Comparison of ENCODE assay signal across 13 cellular contexts in genomic region chr3:50270422-50270831, GRCh38. TPM values are rescaled to one million over a fixed set of nuclear protein-coding genes. Genes with fewer than 3 reads are reported as not detected.
DNase-seq lines count a peak whose midpoint lies in the region; ATAC-seq, FAIRE-seq and TF ChIP-seq lines count a peak whose summit lies in the region.
"Had no signal": no experiment of that assay in that cellular context is flagged by ENCODE, and none has a peak within 500 bp of the region (broad histone marks: within the 10 kb centered on the region; RNA-seq: fewer than 3 reads in every experiment).

No MANE protein-coding gene starts in this region.

- no peak overlapping the region for H3K4me3 Mint-ChIP-seq in osteocyte (ENCODE audit: unreplicated experiment)
- H3K4me3 Mint-ChIP-seq: activated B cell treated with CpG ODN at 0.5 μM for 24 hours had no signal

- TF ChIP-seq POLR2A in A549 (IDR thresholded peaks at IDR 0.05; ENCODE audit: low read length): no peak

- FAIRE-seq in A549 (lab: Jason Lieb, UNC): no peak

- TF ChIP-seq EP300 in A549 (IDR thresholded peaks at IDR 0.05): no peak

- WGBS in A549 (ENCODE audit: missing lambda C conversion rate): 100% methylated on average over 1 of the region's 9 CpGs

- peak overlapping the region; percentile 69 for H3K27ac Mint-ChIP-seq in osteocyte (ENCODE audit: unreplicated experiment)
- H3K27ac Mint-ChIP-seq: activated B cell treated with CpG ODN at 0.5 μM for 24 hours had no signal

- no peak for TF ChIP-seq RAD21 in A549 (conservative IDR thresholded peaks at IDR 0.05 in 1 of 2, IDR thresholded peaks at IDR 0.05 in 1 of 2)

- CTCF ChIA-PET in A549 (lab: Yijun Ruan, JAX): interaction anchor here (1.2 to 8.0 kb wide), 6 partner anchors 9 to 150 kb away, joined by 3 to 67 read pairs (median 18); no protein-coding TSS in a partner anchor

- H3K9me3 ChIP-seq in A549: no peaks in the 10 kb centered on the region
- H3K9me3 ChIP-seq in NT2/D1 (ENCODE audit: insufficient read depth, low read length): no peaks in the 10 kb centered on the region

- no peak overlapping the region for H3K4me3 ChIP-seq in A549
- peak overlapping the region; percentile 48 for H3K4me3 ChIP-seq in NT2/D1 (ENCODE audit: insufficient read length, low read depth)

- H3K27me3 Mint-ChIP-seq in osteocyte (ENCODE audit: unreplicated experiment): peaks cover 10% of the 10 kb centered on the region

- H3K9me3 Mint-ChIP-seq in osteocyte (ENCODE audit: unreplicated experiment): no peaks in the 10 kb centered on the region
- H3K9me3 Mint-ChIP-seq: activated B cell treated with CpG ODN at 0.5 μM for 24 hours had no signal

- POLR2A ChIA-PET in A549 (lab: Yijun Ruan, JAX): interaction anchor here (0.6 to 2.5 kb wide), 2 partner anchors 9 to 11 kb away, joined by 6 to 10 read pairs; no protein-coding TSS in a partner anchor

- H3K27ac ChIP-seq in A549 (peak overlapping the region; percentile 79 to 94), epithelial cell of prostate (peak overlapping the region; percentile 74)

- no peaks in the 10 kb centered on the region for H3K27me3 ChIP-seq in NT2/D1 (ENCODE audit: insufficient read depth, insufficient read length)

- H3K4me1 ChIP-seq in A549 (peaks cover 65% of the 10 kb centered on the region), NT2/D1 (ENCODE audit: insufficient read depth, insufficient read length) (peaks cover 66% of the 10 kb centered on the region)

- peaks cover 60% of the 10 kb centered on the region for H3K4me1 Mint-ChIP-seq in osteocyte (ENCODE audit: unreplicated experiment)

- TF ChIP-seq CTCF in A549 (IDR thresholded peaks at IDR 0.05) (no peak), osteocyte (IDR thresholded peaks at IDR 0.05) (no peak)

- peak overlapping the region; percentile 87 for H3K9ac ChIP-seq in NT2/D1 (ENCODE audit: insufficient read length, low read depth)

- H3K36me3 ChIP-seq in NT2/D1 (ENCODE audit: insufficient read depth, insufficient read length, low read length): peaks cover 43% of the 10 kb centered on the region

- peak overlapping the region; percentile 98 for H3K4me2 ChIP-seq in A549

- H3K36me3 Mint-ChIP-seq in osteocyte (ENCODE audit: unreplicated experiment): no peaks in the 10 kb centered on the region

- DNase-seq in A549 (ENCODE audit: low read depth in 1 of 2, low spot score in 1 of 2) (no peak), NT2/D1 (ENCODE audit: low read depth, low spot score) (no peak), epithelial cell of prostate (ENCODE audit: low read depth, low spot score) (no peak), osteocyte (ENCODE audit: extremely low spot score, unreplicated experiment) (no peak), GF-D8 (lab: John Stamatoyannopoulos, UW) (no peak)
- no peak for DNase-seq in stimulated activated naive CD4-positive, alpha-beta T cell treated with Interleukin-2 at 50 U/mL for 16 hours (lab: John Stamatoyannopoulos, UW)
- DNase-seq: activated B cell treated with CpG ODN at 0.5 μM for 24 hours; DMS79; effector memory CD4-positive, alpha-beta T cell; NK-92 treated with Interleukin-12 subunit alpha and Interleukin-12 subunit beta, amount 100 ng/mL, for 24 hours had no signal

- ATAC-seq in A549 (no peak), GM19455 (IDR thresholded peaks at IDR 0.05; ENCODE audit: unreplicated experiment) (no peak), HG02938 (IDR thresholded peaks at IDR 0.05; ENCODE audit: unreplicated experiment) (no peak)

TF ChIP-seq in A549, 52 proteins besides CTCF, POLR2A, EP300 and RAD21:
- TF ChIP-seq ZSCAN20 (CRISPR knock-in tag; IDR thresholded peaks at IDR 0.05) (no peak), MYC (IDR thresholded peaks at IDR 0.05; ENCODE audit: borderline replicate concordance, low read length) (no peak), ZC3H11A (IDR thresholded peaks at IDR 0.05) (no peak), BHLHE40 (IDR thresholded peaks at IDR 0.05; ENCODE audit: low read depth, low read length) (no peak), FOSL2 (IDR thresholded peaks at IDR 0.05) (no peak), FOSL2 (CRISPR knock-in tag; IDR thresholded peaks at IDR 0.05) (no peak)
- TF ChIP-seq, protein P1, sequence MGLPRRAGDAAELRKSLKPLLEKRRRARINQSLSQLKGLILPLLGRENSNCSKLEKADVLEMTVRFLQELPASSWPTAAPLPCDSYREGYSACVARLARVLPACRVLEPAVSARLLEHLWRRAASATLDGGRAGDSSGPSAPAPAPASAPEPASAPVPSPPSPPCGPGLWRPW (IDR thresholded peaks at IDR 0.05): no peak

RNA-seq across cellular contexts. Expression of gene SEMA3B, which starts 1.5 kb away (rescaled TPM):
- polyA plus RNA-seq in A549 (2011; rRNA removed) (6.5 and 6.8 TPM in 2 replicates), A549 (2017; fragmentation: RNase III; extraction: RNeasy Plus Mini Kit Qiagen cat#74134 plus additional on column Dnase treatment) (6.5 to 8.4 TPM (median 7.4 TPM) in 3 replicates)
- polyA plus RNA-seq in A549 (2012; cell fraction: cytosol; rRNA removed): 7.5 and 9.0 TPM in 2 replicates
- 57.8 and 81.9 TPM in 2 replicates for polyA plus RNA-seq in A549 (2012; cell fraction: nucleus; rRNA removed)
- polyA minus RNA-seq in A549 (2011; rRNA and poly(A)+ RNA removed): 6.1 and 7.2 TPM in 2 replicates
- 5.5 and 8.1 TPM in 2 replicates for total RNA-seq in osteocyte
- total RNA-seq: activated B cell treated with CpG ODN at 0.5 μM for 24 hours had no signal

RNA-seq across cellular contexts. Expression of gene LSMEM2, which starts 8.5 kb away (rescaled TPM):
- polyA plus RNA-seq in A549 (2011; rRNA removed): not detected in 2 replicates
- polyA plus RNA-seq in A549 (2012; cell fraction: cytosol; rRNA removed): 0.03 TPM in 1 of 2 replicates, not detected in the other
- 0.06 and 0.16 TPM in 2 replicates for polyA plus RNA-seq in A549 (2012; cell fraction: nucleus; rRNA removed)
- 0.09 TPM in 1 of 3 replicates, not detected in the others for polyA plus RNA-seq in A549 (2017; fragmentation: RNase III; extraction: RNeasy Plus Mini Kit Qiagen cat#74134 plus additional on column Dnase treatment)
- polyA minus RNA-seq in A549 (2011; rRNA and poly(A)+ RNA removed): not detected in 2 replicates
- not detected in 2 replicates for total RNA-seq in osteocyte
- total RNA-seq: activated B cell treated with CpG ODN at 0.5 μM for 24 hours had no signal
- polyA plus RNA-seq: neural cell had no signal

RNA-seq across cellular contexts. Expression of gene IFRD2, which starts 21.8 kb away (rescaled TPM):
- polyA plus RNA-seq in A549 (2011; rRNA removed): 42.2 and 44.5 TPM in 2 replicates
- 126 and 154 TPM in 2 replicates for polyA plus RNA-seq in A549 (2012; cell fraction: cytosol; rRNA removed)
- polyA plus RNA-seq in A549 (2012; cell fraction: nucleus; rRNA removed): 245 and 302 TPM in 2 replicates
- 79.7 to 86.2 TPM (median 80.9 TPM) in 3 replicates for polyA plus RNA-seq in A549 (2017; fragmentation: RNase III; extraction: RNeasy Plus Mini Kit Qiagen cat#74134 plus additional on column Dnase treatment)
- 31.4 and 35.3 TPM in 2 replicates for polyA minus RNA-seq in A549 (2011; rRNA and poly(A)+ RNA removed)
- total RNA-seq in osteocyte: 43.3 and 54.2 TPM in 2 replicates

RNA-seq across cellular contexts. Expression of gene HYAL3, which starts 28.8 kb away (rescaled TPM):
- polyA plus RNA-seq in A549 (2011; rRNA removed) (3.0 and 5.2 TPM in 2 replicates), A549 (2017; fragmentation: RNase III; extraction: RNeasy Plus Mini Kit Qiagen cat#74134 plus additional on column Dnase treatment) (4.8 to 5.4 TPM (median 5.0 TPM) in 3 replicates)
- polyA plus RNA-seq in A549 (2012; cell fraction: cytosol; rRNA removed): 8.8 and 11.0 TPM in 2 replicates
- 12.8 and 13.3 TPM in 2 replicates for polyA plus RNA-seq in A549 (2012; cell fraction: nucleus; rRNA removed)
- 3.5 and 9.3 TPM in 2 replicates for polyA minus RNA-seq in A549 (2011; rRNA and poly(A)+ RNA removed)
- total RNA-seq in osteocyte: 2.3 and 3.0 TPM in 2 replicates

RNA-seq across cellular contexts. Expression of gene NAA80, which starts 28.8 kb away (rescaled TPM):
- 3.1 and 4.5 TPM in 2 replicates for polyA plus RNA-seq in A549 (2011; rRNA removed)
- polyA plus RNA-seq in A549 (2012; cell fraction: cytosol; rRNA removed): 5.4 and 6.3 TPM in 2 replicates
- 19.5 and 20.8 TPM in 2 replicates for polyA plus RNA-seq in A549 (2012; cell fraction: nucleus; rRNA removed)
- 4.5 to 5.4 TPM (median 5.3 TPM) in 3 replicates for polyA plus RNA-seq in A549 (2017; fragmentation: RNase III; extraction: RNeasy Plus Mini Kit Qiagen cat#74134 plus additional on column Dnase treatment)
- 9.5 and 10.2 TPM in 2 replicates for polyA minus RNA-seq in A549 (2011; rRNA and poly(A)+ RNA removed)
- total RNA-seq in osteocyte: 14.3 and 16.2 TPM in 2 replicates
